In the genomic region with DNA sequence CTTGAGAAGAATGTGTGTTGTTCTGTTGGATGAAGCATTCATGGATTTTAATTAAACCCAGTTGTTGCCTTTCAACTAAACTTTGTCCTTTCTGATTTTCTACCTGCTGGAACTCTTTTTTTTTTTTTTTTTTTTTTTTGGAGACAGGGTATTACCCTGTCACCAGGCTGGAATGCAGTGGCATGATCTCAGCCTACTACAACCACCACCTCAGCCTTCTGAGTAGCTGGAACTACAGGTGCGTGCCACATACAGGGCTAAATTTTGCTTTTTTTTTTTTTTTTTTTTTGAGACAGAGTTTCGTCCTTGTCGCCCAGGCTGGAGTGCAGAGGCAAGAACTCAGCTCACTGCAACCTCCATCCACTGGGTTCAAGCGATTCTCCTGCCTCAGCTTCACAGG, we compare ENCODE assay signal across 18 cellular contexts.
"Had no signal": no experiment of that assay in that cellular context is flagged by ENCODE, and none has a peak within 500 bp of the region (broad histone marks: within the 10 kb centered on the region; RNA-seq: fewer than 3 reads in every experiment).

No MANE protein-coding gene starts in this region.

- H3K27me3 ChIP-seq: heart left ventricle, neutrophil, sigmoid colon, testis, uterus had no signal

- H3K9me3 ChIP-seq: heart left ventricle, mucosa of descending colon, neutrophil, sigmoid colon, testis, uterus had no signal

- H3K27ac ChIP-seq: heart left ventricle, neutrophil, sigmoid colon, skin epidermis, testis, uterus had no signal

- H3K27me3 Mint-ChIP-seq: naive thymus-derived CD8-positive, alpha-beta T cell; stimulated activated naive B cell treated with anti-CD40 and anti-IgM and Interleukin-4, amounts not matched to agents 10 μg/mL and 1 μg/mL and 100 μg/mL, for 72 hours; stimulated activated naive CD8-positive, alpha-beta T cell treated with anti-CD3 and anti-CD28 coated beads, Interleukin-15, amount 100 ng/mL, for 72 hours; type B pancreatic cell had no signal

- H3K9me3 Mint-ChIP-seq: naive thymus-derived CD8-positive, alpha-beta T cell; stimulated activated naive B cell treated with anti-CD40 and anti-IgM and Interleukin-4, amounts not matched to agents 10 μg/mL and 1 μg/mL and 100 μg/mL, for 72 hours; stimulated activated naive CD8-positive, alpha-beta T cell treated with anti-CD3 and anti-CD28 coated beads, Interleukin-15, amount 100 ng/mL, for 72 hours; type B pancreatic cell had no signal

- H3K4me1 ChIP-seq: testis had no signal

- H3K4me3 Mint-ChIP-seq: naive thymus-derived CD8-positive, alpha-beta T cell; stimulated activated naive B cell treated with anti-CD40 and anti-IgM and Interleukin-4, amounts not matched to agents 10 μg/mL and 1 μg/mL and 100 μg/mL, for 72 hours; stimulated activated naive CD8-positive, alpha-beta T cell treated with anti-CD3 and anti-CD28 coated beads, Interleukin-15, amount 100 ng/mL, for 72 hours; type B pancreatic cell had no signal

- H3K4me3 ChIP-seq: heart left ventricle, mucosa of descending colon, sigmoid colon, skin epidermis, testis, uterus had no signal

- DNase-seq: effector memory CD4-positive, alpha-beta T cell; heart left ventricle; hippocampal formation; mammary epithelial cell; mucosa of descending colon; naive thymus-derived CD8-positive, alpha-beta T cell; posterior cingulate gyrus; sigmoid colon; stimulated activated CD4-positive, alpha-beta T cell treated with anti-CD3 and anti-CD28 coated beads, Interleukin-2, amount 100 ng/mL, for 24 hours; stimulated activated CD4-positive, alpha-beta T cell treated with anti-CD3 and anti-CD28 coated beads, Interleukin-4, amount 100 ng/mL, for 4 hours; stimulated activated naive B cell treated with anti-CD40 and anti-IgM and Interleukin-4, amounts not matched to agents 10 μg/mL and 1 μg/mL and 100 μg/mL, for 72 hours; stimulated activated naive CD8-positive, alpha-beta T cell treated with anti-CD3 and anti-CD28 coated beads, Interleukin-15, amount 100 ng/mL, for 72 hours; testis; uterus had no signal

- ATAC-seq: esophagus mucosa; heart left ventricle; mucosa of descending colon; naive thymus-derived CD8-positive, alpha-beta T cell; stimulated activated naive B cell treated with anti-CD40 and anti-IgM and Interleukin-4, amounts not matched to agents 10 μg/mL and 1 μg/mL and 100 μg/mL, for 72 hours; stimulated activated naive CD8-positive, alpha-beta T cell treated with anti-CD3 and anti-CD28 coated beads, Interleukin-15, amount 100 ng/mL, for 72 hours had no signal

- H3K27ac Mint-ChIP-seq: stimulated activated naive B cell treated with anti-CD40 and anti-IgM and Interleukin-4, amounts not matched to agents 10 μg/mL and 1 μg/mL and 100 μg/mL, for 72 hours; type B pancreatic cell had no signal

- H3K36me3 ChIP-seq: neutrophil, uterus had no signal
